ENCODE assay signal across 28 cellular contexts in genomic region chr3:39134305-39134704, GRCh38. TPM values are rescaled to one million over a fixed set of nuclear protein-coding genes. Genes with fewer than 3 reads are reported as not detected.
DNase-seq lines count a peak whose midpoint lies in the region; ATAC-seq and TF ChIP-seq lines count a peak whose summit lies in the region.
"Had no signal": no experiment of that assay in that cellular context is flagged by ENCODE, and none has a peak within 500 bp of the region (broad histone marks: within the 10 kb centered on the region; RNA-seq: fewer than 3 reads in every experiment).

No MANE protein-coding gene starts in this region.

- intact Hi-C loops in breast epithelium (cut with DNase I; ENCODE audit: low total_unique reads) (no loop called here), mammary epithelial cell (cut with micrococcal nuclease) (no loop called here), lower lobe of right lung (cut with DNase I) (no loop called here), spleen (cut with DNase I; ENCODE audit: low total_unique reads) (no loop called here)
- intact Hi-C loops in CD4-positive, alpha-beta T cell (cut with DNase I, micrococcal nuclease): no loop called here

- peaks cover 8% of the 10 kb centered on the region for H3K4me1 Mint-ChIP-seq in CD4-positive, alpha-beta T cell (ENCODE audit: low read depth)
- H3K4me1 Mint-ChIP-seq in HFFc6 (ENCODE audit: low read depth): peaks cover 16% of the 10 kb centered on the region

- no peaks in the 10 kb centered on the region for H3K27me3 Mint-ChIP-seq in CD4-positive, alpha-beta T cell
- H3K27me3 Mint-ChIP-seq in HFFc6 (ENCODE audit: insufficient read depth): no peaks in the 10 kb centered on the region; the same call in none of the 2 replicates
- H3K27me3 Mint-ChIP-seq: CD4-positive, alpha-beta memory T cell had no signal

- DNase-seq in breast epithelium (ENCODE audit: low spot score in 2 of 2): no peak
- no peak for DNase-seq in mammary epithelial cell
- DNase-seq in CD4-positive, alpha-beta T cell: peak in 1 of 10 experiments; percentile 17
- DNase-seq in lower lobe of right lung: no peak
- peak; percentile 63 for DNase-seq in spleen
- no peak for DNase-seq in LoVo (ENCODE audit: low spot score)
- DNase-seq in HFFc6: no peak
- DNase-seq in GM19240 (ENCODE audit: insufficient read length, low spot score): no peak
- DNase-seq: CD4-positive, alpha-beta memory T cell; COR-L47; DMS53; Kasumi-1; MV-4-11; NCI-H1105; NCI-H1436 treated with DMSO at 0.1 percent for 48 hours; NCI-H187 treated with DMSO at 0.1 percent for 48 hours; NCI-H2107; NCI-H524; NCI-H748 treated with DMSO at 0.1 percent for 48 hours; PC-3; SJCRH30 had no signal

- no peaks in the 10 kb centered on the region for H3K9me3 ChIP-seq in breast epithelium
- no peaks in the 10 kb centered on the region for H3K9me3 ChIP-seq in mammary epithelial cell (replicated peaks; ENCODE audit: insufficient read depth, low read length)
- no peaks in the 10 kb centered on the region for H3K9me3 ChIP-seq in CD4-positive, alpha-beta T cell (ENCODE audit: control insufficient read depth, low read length)
- no peaks in the 10 kb centered on the region for H3K9me3 ChIP-seq in lower lobe of right lung
- H3K9me3 ChIP-seq in spleen: no peaks in the 10 kb centered on the region
- H3K9me3 ChIP-seq: BLaER1 treated with 17β-estradiol and CSF1 and Interleukin-3, amounts not matched to agents 10 nM and 100 nM; SJCRH30 had no signal

- 88% methylated on average over 7 of the region's 7 CpGs for WGBS in mammary epithelial cell (ENCODE audit: low coverage, missing lambda C conversion rate)
- WGBS in spleen, 5 donors: 74 to 94% (median 78%) methylated on average over 5 to 7 of the region's 7 CpGs

- no peak overlapping the region for H3K4me2 ChIP-seq in mammary epithelial cell (ENCODE audit: insufficient read depth, low read depth, low read length)

- ATAC-seq in CD4-positive, alpha-beta T cell (ENCODE audit: poor library complexity): no peak
- ATAC-seq in lower lobe of right lung: no peak
- ATAC-seq: HepG2, PC-3 had no signal

- dilution Hi-C loops in mammary epithelial cell (cut with HindIII; ENCODE audit: low sequenced_read_pairs): no loop called here

- H3K4me3 Mint-ChIP-seq in CD4-positive, alpha-beta T cell: no peak overlapping the region
- H3K4me3 Mint-ChIP-seq in HFFc6: no peak overlapping the region
- H3K4me3 Mint-ChIP-seq: CD4-positive, alpha-beta memory T cell had no signal

- peak overlapping the region; percentile 54 for H3K27ac Mint-ChIP-seq in CD4-positive, alpha-beta T cell
- H3K27ac Mint-ChIP-seq in HFFc6: no peak overlapping the region

- in situ Hi-C loops in mammary epithelial cell (cut with MboI; ENCODE audit: low sequenced_read_pairs in 2 of 2): no loop called here

- no TSS peak for BruUV-seq in mammary epithelial cell (replicated peaks; lab: Mats Ljungman, UMichigan)

- H3K36me3 Mint-ChIP-seq in CD4-positive, alpha-beta T cell (ENCODE audit: low read depth): peaks cover 7% of the 10 kb centered on the region
- peaks cover 4% of the 10 kb centered on the region; the same call in 1 of the 2 replicates for H3K36me3 Mint-ChIP-seq in HFFc6 (ENCODE audit: low read depth)

- POLR2A ChIA-PET in CD4-positive, alpha-beta T cell (lab: Charles Lee): no interaction called here

- no peak overlapping the region for H3K9ac ChIP-seq in mammary epithelial cell (ENCODE audit: insufficient read depth, low read length)
- H3K9ac ChIP-seq: BLaER1 treated with 17β-estradiol and CSF1 and Interleukin-3, amounts not matched to agents 10 nM and 100 nM had no signal

- H3K4me3 ChIP-seq in breast epithelium (no peak overlapping the region), mammary epithelial cell (replicated peaks in 1 of 3; ENCODE audit: insufficient read depth in 1 of 3, low read depth in 2 of 3, low read length in 3 of 3) (no peak overlapping the region), lower lobe of right lung (no peak overlapping the region), spleen (no peak overlapping the region)
- H3K4me3 ChIP-seq: BLaER1 treated with 17β-estradiol and CSF1 and Interleukin-3, amounts not matched to agents 10 nM and 100 nM; SJCRH30 had no signal

- H3K4me1 ChIP-seq in breast epithelium: peaks cover 0 to 11% of the 10 kb centered on the region in 2 donors
- peaks cover 15% of the 10 kb centered on the region for H3K4me1 ChIP-seq in mammary epithelial cell (ENCODE audit: insufficient read depth, low read length)
- peaks cover 52% of the 10 kb centered on the region for H3K4me1 ChIP-seq in lower lobe of right lung
- H3K4me1 ChIP-seq in spleen: peaks cover 8 to 40% (median 21%) of the 10 kb centered on the region in 6 donors
- H3K4me1 ChIP-seq: SJCRH30 had no signal

- H3K27me3 ChIP-seq in breast epithelium (no peaks in the 10 kb centered on the region), mammary epithelial cell (ENCODE audit: insufficient read depth, low read length) (no peaks in the 10 kb centered on the region), lower lobe of right lung (ENCODE audit: low read depth) (no peaks in the 10 kb centered on the region), spleen (replicated peaks in 1 of 7) (no peaks in the 10 kb centered on the region)
- no peaks in the 10 kb centered on the region for H3K27me3 ChIP-seq in CD4-positive, alpha-beta T cell (ENCODE audit: control insufficient read depth, insufficient read depth, low read length)
- H3K27me3 ChIP-seq: BLaER1 treated with 17β-estradiol and CSF1 and Interleukin-3, amounts not matched to agents 10 nM and 100 nM; SJCRH30 had no signal

- H3K27ac ChIP-seq in breast epithelium (peak overlapping the region; percentile 81), mammary epithelial cell (ENCODE audit: insufficient read depth, low read depth, low read length) (no peak overlapping the region), lower lobe of right lung (peak overlapping the region; percentile 78), spleen (peak overlapping the region in 1 of 8 donors; percentile 47)
- no peak overlapping the region for H3K27ac ChIP-seq in CD4-positive, alpha-beta T cell (ENCODE audit: low read depth, low read length)
- H3K27ac ChIP-seq: BLaER1 treated with 17β-estradiol and CSF1 and Interleukin-3, amounts not matched to agents 10 nM and 100 nM; SJCRH30 had no signal

- TF ChIP-seq POLR2A in breast epithelium (IDR thresholded peaks at IDR 0.05): no peak
- TF ChIP-seq POLR2A in spleen (IDR thresholded peaks at IDR 0.05): no peak

- H2AFZ ChIP-seq in mammary epithelial cell (ENCODE audit: low read depth, low read length): no peak overlapping the region

- CTCF ChIA-PET in mammary epithelial cell (lab: Charles Lee; ENCODE audit: low non-redundant PET): no interaction called here
- CTCF ChIA-PET in CD4-positive, alpha-beta T cell (lab: Charles Lee): interaction anchor here (1.7 kb wide), 1 partner anchor 158 kb away, joined by 4 read pairs; no protein-coding TSS in a partner anchor

- H3K79me2 ChIP-seq in mammary epithelial cell (ENCODE audit: insufficient read depth, low read length): no peaks in the 10 kb centered on the region

- TF ChIP-seq CTCF in breast epithelium (IDR thresholded peaks at IDR 0.05) (no peak), mammary epithelial cell (conservative IDR thresholded peaks at IDR 0.05 in 1 of 2, IDR thresholded peaks at IDR 0.05 in 1 of 2; ENCODE audit: extremely low read depth in 1 of 2, insufficient read depth in 1 of 2, low read depth in 1 of 2, low read length in 2 of 2) (no peak), lower lobe of right lung (IDR thresholded peaks at IDR 0.05) (no peak), spleen (IDR thresholded peaks at IDR 0.05 in 8 of 11, conservative IDR thresholded peaks at IDR 0.05 in 3 of 11) (no peak), HFFc6 (IDR thresholded peaks at IDR 0.05) (no peak)
- TF ChIP-seq CTCF in CD4-positive, alpha-beta T cell (IDR thresholded peaks at IDR 0.05): no peak

- H4K20me1 ChIP-seq in mammary epithelial cell (ENCODE audit: insufficient read depth, low read length): no peaks in the 10 kb centered on the region

- no peaks in the 10 kb centered on the region for H3K9me3 Mint-ChIP-seq in CD4-positive, alpha-beta T cell
- H3K9me3 Mint-ChIP-seq in HFFc6: no peaks in the 10 kb centered on the region

- no peaks in the 10 kb centered on the region for H3K36me3 ChIP-seq in breast epithelium
- H3K36me3 ChIP-seq in mammary epithelial cell (ENCODE audit: insufficient read depth, low read length): no peaks in the 10 kb centered on the region
- H3K36me3 ChIP-seq in lower lobe of right lung: peaks cover 16% of the 10 kb centered on the region
- H3K36me3 ChIP-seq in spleen: peaks cover 0 to 48% (median 3%) of the 10 kb centered on the region in 6 donors
- H3K36me3 ChIP-seq: SJCRH30 had no signal

RNA-seq across cellular contexts. Expression of gene CSRNP1, which starts 19.1 kb away (rescaled TPM):
- total RNA-seq in breast epithelium: 100 to 1,000 TPM in 1 of 3 donors, 10 to 100 TPM in 2; 30.2 to 112 (median 59.0) TPM
- 1 to 10 TPM; 6.5 to 9.6 TPM for total RNA-seq in mammary epithelial cell
- 8.4 TPM for polyA plus RNA-seq in mammary epithelial cell
- polyA minus RNA-seq in mammary epithelial cell: 22.2 TPM
- 100 to 1,000 TPM; 357 to 368 TPM for total RNA-seq in CD4-positive, alpha-beta T cell
- total RNA-seq in lower lobe of right lung: 55.1 TPM
- total RNA-seq in spleen: 10 to 100 TPM; 18.2 to 57.0 (median 34.6) TPM
- 10 to 100 TPM in 2 of 3 donors, 1 to 10 TPM in 1; 7.1 to 15.1 (median 10.2) TPM for polyA plus RNA-seq in spleen
- total RNA-seq in HFFc6 (2021; fragmentation: NEBNext Ultra II Directional; extraction: Animal tissue kit (Norgen Biotek cat#: 25700)): 10 to 100 TPM; 10.5 to 18.2 (median 12.5) TPM

RNA-seq across cellular contexts. Expression of gene TTC21A, which starts 26.8 kb away (rescaled TPM):
- total RNA-seq in breast epithelium: 10 to 100 TPM in 2 of 3 donors, 1 to 10 TPM in 1; 5.9 to 16.1 (median 13.1) TPM
- total RNA-seq in mammary epithelial cell: 1 to 10 TPM; 5.2 to 5.7 TPM
- 1.3 TPM for polyA plus RNA-seq in mammary epithelial cell
- not detected for polyA minus RNA-seq in mammary epithelial cell
- 1 to 10 TPM; 4.1 to 5.2 TPM for total RNA-seq in CD4-positive, alpha-beta T cell
- total RNA-seq in lower lobe of right lung: 18.8 TPM
- total RNA-seq in spleen: 10 to 100 TPM; 11.6 to 17.5 (median 13.2) TPM
- 10 to 100 TPM; 15.2 to 34.3 (median 18.6) TPM for polyA plus RNA-seq in spleen
- total RNA-seq in HFFc6 (2021; fragmentation: NEBNext Ultra II Directional; extraction: Animal tissue kit (Norgen Biotek cat#: 25700)): 1 to 10 TPM in 5 of 6 experiments, under 1 TPM in 1; 0.91 to 2.2 (median 1.8) TPM

RNA-seq across cellular contexts. Expression of gene GORASP1, which starts 26.9 kb away (rescaled TPM):
- 10 to 100 TPM; 58.2 to 98.8 (median 77.3) TPM for total RNA-seq in breast epithelium
- total RNA-seq in mammary epithelial cell: 10 to 100 TPM; 47.0 to 51.3 TPM
- polyA plus RNA-seq in mammary epithelial cell: 37.7 TPM
- polyA minus RNA-seq in mammary epithelial cell: 73.7 TPM
- 10 to 100 TPM; 29.1 to 31.5 TPM for total RNA-seq in CD4-positive, alpha-beta T cell
- 81.6 TPM for total RNA-seq in lower lobe of right lung
- total RNA-seq in spleen: 10 to 100 TPM; 47.3 to 74.5 (median 65.5) TPM
- polyA plus RNA-seq in spleen: 10 to 100 TPM; 20.6 to 35.5 (median 26.3) TPM
- total RNA-seq in HFFc6 (2021; fragmentation: NEBNext Ultra II Directional; extraction: Animal tissue kit (Norgen Biotek cat#: 25700)): 10 to 100 TPM; 42.7 to 52.1 (median 47.0) TPM

RNA-seq across cellular contexts. Expression of gene XIRP1, which starts 58.1 kb away (rescaled TPM):
- total RNA-seq in breast epithelium: under 1 TPM in 1 of 3 donors, not detected in 2; 0.44 TPM
- total RNA-seq in mammary epithelial cell: not detected
- polyA plus RNA-seq in mammary epithelial cell: not detected
- polyA minus RNA-seq in mammary epithelial cell: not detected
- not detected for total RNA-seq in CD4-positive, alpha-beta T cell
- not detected for total RNA-seq in lower lobe of right lung
- under 1 TPM in 4 of 7 donors, not detected in 3; 0.09 to 0.70 (median 0.39) TPM for total RNA-seq in spleen
- under 1 TPM; 0.06 to 0.30 (median 0.12) TPM for polyA plus RNA-seq in spleen
- not detected for total RNA-seq in HFFc6 (2021; fragmentation: NEBNext Ultra II Directional; extraction: Animal tissue kit (Norgen Biotek cat#: 25700))
- total RNA-seq: A172; CD4-positive, alpha-beta memory T cell; Daoy; G401; HepG2; HT1080; MCF 10A; PC-3 had no signal
- polyA plus RNA-seq: HepG2 had no signal

Comparison
In these comparisons a context has a peak if more than half of its experiments do, and no peak if none do; other contexts are left out.
1. H3K27ac ChIP-seq: peak in breast epithelium (2 of 2) and lower lobe of right lung (single experiment); none in mammary epithelial cell (single experiment) and CD4-positive, alpha-beta T cell (single experiment).